18 cellular contexts compared by ENCODE assay signal in genomic region chr12:54954228-54954627, GRCh38. TPM values are rescaled to one million over a fixed set of nuclear protein-coding genes. Genes with fewer than 3 reads are reported as not detected.
"Had no signal": no experiment of that assay in that cellular context is flagged by ENCODE, and none has a peak within 500 bp of the region (broad histone marks: within the 10 kb centered on the region; RNA-seq: fewer than 3 reads in every experiment).

No MANE protein-coding gene starts in this region.

- H3K27me3 ChIP-seq: tibial nerve, vagina had no signal

- H3K27me3 Mint-ChIP-seq: naive B cell had no signal

- ATAC-seq: left cardiac atrium, right cardiac atrium had no signal

- H3K4me1 ChIP-seq: esophagus squamous epithelium, tibial nerve, vagina had no signal

- H3K36me3 ChIP-seq: esophagus squamous epithelium, tibial nerve, vagina had no signal

- H3K4me3 ChIP-seq: esophagus squamous epithelium, lung, tibial nerve, vagina had no signal

- H3K27ac ChIP-seq: esophagus squamous epithelium, tibial nerve, vagina had no signal

- H3K4me3 Mint-ChIP-seq: naive B cell had no signal

- H3K9me3 ChIP-seq: esophagus squamous epithelium, tibial nerve, vagina had no signal

- DNase-seq: activated CD4-positive, alpha-beta T cell treated with anti-CD3 and anti-CD28 coated beads, Interleukin-2, amount 50 U/mL, for 4 hours; activated CD4-positive, CD25-positive, alpha-beta regulatory T cell; activated CD8-positive, alpha-beta memory T cell treated with anti-CD3 and anti-CD28 coated beads, Interleukin-2, amount 50 U/mL, for 48 hours; activated effector memory CD4-positive, alpha-beta T cell treated with Interleukin-2 at 50 U/mL for 16 hours; amygdala; esophagus squamous epithelium; foreskin fibroblast; glutamatergic neuron; left cardiac atrium; naive B cell; nucleus accumbens; right cardiac atrium; small intestine had no signal

RNA-seq across cellular contexts. Expression of gene TESPA1, which starts 30.3 kb away (rescaled TPM):
- total RNA-seq: chondrocyte, dermis microvascular lymphatic vessel endothelial cell had no signal
